ENCODE assay signal across 43 cellular contexts in genomic region chr1:119396982-119397381, GRCh38. TPM values are rescaled to one million over a fixed set of nuclear protein-coding genes. Genes with fewer than 3 reads are reported as not detected.
"Had no signal": no experiment of that assay in that cellular context is flagged by ENCODE, and none has a peak within 500 bp of the region (broad histone marks: within the 10 kb centered on the region; RNA-seq: fewer than 3 reads in every experiment).

No MANE protein-coding gene starts in this region.

- H3K4me3 ChIP-seq: adrenal gland, ascending aorta, body of pancreas, breast epithelium, cardiac muscle cell had no signal

- DNase-seq: activated effector memory CD4-positive, alpha-beta T cell treated with anti-CD3 and anti-CD28 coated beads, Interleukin-2, amount 50 U/mL, for 16 hours; activated effector memory CD4-positive, alpha-beta T cell treated with Interleukin-2 at 50 U/mL for 16 hours; activated gamma-delta T cell; activated gamma-delta T cell treated with Interleukin-2 at 50 U/mL for 16 hours; activated naive CD4-positive, alpha-beta T cell; activated naive CD4-positive, alpha-beta T cell treated with anti-CD3 and anti-CD28 coated beads for 36 hours; activated naive CD4-positive, alpha-beta T cell treated with anti-CD3 and anti-CD28 coated beads, Interleukin-2, amount 10 ng/mL, durations not matched to agents 7 days and 5 days; activated naive CD4-positive, alpha-beta T cell treated with anti-CD3 and anti-CD28 coated beads, Interleukin-2, amount 50 U/mL, for 16 hours; activated naive CD4-positive, alpha-beta T cell treated with Interleukin-2 at 50 U/mL for 16 hours; activated naive CD8-positive, alpha-beta T cell treated with anti-CD3 and anti-CD28 coated beads for 36 hours; activated naive CD8-positive, alpha-beta T cell treated with anti-CD3 and anti-CD28 coated beads, Interleukin-2, amount 10 ng/mL, durations not matched to agents 7 days and 5 days; activated T-cell treated with anti-CD3 and anti-CD28 coated beads for 4 hours; activated T-cell treated with anti-CD3 and anti-CD28 coated beads, Interleukin-2, amount 50 U/mL, for 1 hour; activated T-cell treated with anti-CD3 and anti-CD28 coated beads, Interleukin-2, amount 50 U/mL, for 24 hours; activated T-cell treated with anti-CD3 and anti-CD28 coated beads, Interleukin-2, amount 50 U/mL, for 4 hours; activated T-cell treated with anti-CD3 and anti-CD28 coated beads, Interleukin-2, amount 50 U/mL, for 48 hours; activated T-cell treated with anti-CD3 and anti-CD28 coated beads, Interleukin-2, amount 50 U/mL, for 72 hours; adrenal gland; amniotic stem cell; amygdala; anterior cingulate cortex; aorta; body of pancreas; brain microvascular endothelial cell; caudate nucleus; central memory CD4-positive, alpha-beta T cell; cerebellar nuclear complex had no signal

- H3K9me3 ChIP-seq: adrenal gland, ascending aorta, body of pancreas, breast epithelium had no signal

- H3K4me1 ChIP-seq: adrenal gland, ascending aorta, body of pancreas, breast epithelium had no signal

- FAIRE-seq: astrocyte, bronchial epithelial cell had no signal

- H3K4me3 Mint-ChIP-seq: activated naive CD4-positive, alpha-beta T cell treated with anti-CD3 and anti-CD28 coated beads for 36 hours; activated naive CD4-positive, alpha-beta T cell treated with anti-CD3 and anti-CD28 coated beads, Interleukin-2, amount 10 ng/mL, durations not matched to agents 7 days and 5 days; activated naive CD4-positive, alpha-beta T cell treated with anti-CD3 and anti-CD28 coated beads, Interleukin-2, amount 50 U/mL, for 24 hours; activated naive CD8-positive, alpha-beta T cell; activated naive CD8-positive, alpha-beta T cell treated with anti-CD3 and anti-CD28 coated beads for 36 hours; activated naive CD8-positive, alpha-beta T cell treated with anti-CD3 and anti-CD28 coated beads, Interleukin-2, amount 10 ng/mL, durations not matched to agents 7 days and 5 days; activated T-cell treated with anti-CD3 and anti-CD28 coated beads, Interleukin-2, amount 50 U/mL, for 24 hours; activated T-cell treated with anti-CD3 and anti-CD28 coated beads, Interleukin-2, amount 50 U/mL, for 4 hours; activated T-cell treated with anti-CD3 and anti-CD28 coated beads, Interleukin-2, amount 50 U/mL, for 72 hours; activated T-helper 1 cell treated with anti-CD3 and anti-CD28 coated beads, Interleukin-12 subunit alpha, Interleukin-12 subunit beta, Interleukin-2, Interleukin-4 antibody, amounts not matched to agents 30 ng/mL and 10 ng/mL and 1 ng/mL, durations not matched to agents 14 hours and 24 hours and 36 hours; activated T-helper 17 cell treated with anti-CD3 and anti-CD28 coated beads, Interleukin-2, amount 50 U/mL, for 72 hours; brain; central memory CD8-positive, alpha-beta T cell had no signal

- H3K4me1 Mint-ChIP-seq: activated naive CD4-positive, alpha-beta T cell treated with anti-CD3 and anti-CD28 coated beads, Interleukin-2, amount 10 ng/mL, durations not matched to agents 7 days and 5 days; activated naive CD4-positive, alpha-beta T cell treated with anti-CD3 and anti-CD28 coated beads, Interleukin-2, amount 50 U/mL, for 24 hours; activated naive CD8-positive, alpha-beta T cell treated with anti-CD3 and anti-CD28 coated beads for 36 hours; activated naive CD8-positive, alpha-beta T cell treated with anti-CD3 and anti-CD28 coated beads, Interleukin-2, amount 10 ng/mL, durations not matched to agents 7 days and 5 days; activated T-helper 17 cell treated with anti-CD3 and anti-CD28 coated beads, Interleukin-2, amount 50 U/mL, for 72 hours; brain; central memory CD8-positive, alpha-beta T cell had no signal

- H3K27ac ChIP-seq: ascending aorta, body of pancreas, brain microvascular endothelial cell, breast epithelium, cardiac muscle cell had no signal

- H3K36me3 Mint-ChIP-seq: activated naive CD4-positive, alpha-beta T cell treated with anti-CD3 and anti-CD28 coated beads, Interleukin-2, amount 10 ng/mL, durations not matched to agents 7 days and 5 days; activated naive CD4-positive, alpha-beta T cell treated with anti-CD3 and anti-CD28 coated beads, Interleukin-2, amount 50 U/mL, for 24 hours; activated naive CD4-positive, alpha-beta T cell treated with anti-CD3 and anti-CD28 coated beads, Interleukin-2, amount 50 U/mL, for 72 hours; activated naive CD8-positive, alpha-beta T cell; activated naive CD8-positive, alpha-beta T cell treated with anti-CD3 and anti-CD28 coated beads for 36 hours; activated naive CD8-positive, alpha-beta T cell treated with anti-CD3 and anti-CD28 coated beads, Interleukin-2, amount 10 ng/mL, durations not matched to agents 7 days and 5 days; brain had no signal

- H3K27me3 ChIP-seq: adrenal gland, ascending aorta, body of pancreas, brain microvascular endothelial cell, breast epithelium, cardiac muscle cell had no signal

- H3K27me3 Mint-ChIP-seq: activated naive CD4-positive, alpha-beta T cell treated with anti-CD3 and anti-CD28 coated beads, Interleukin-2, amount 10 ng/mL, durations not matched to agents 7 days and 5 days; brain had no signal

- ATAC-seq: activated naive CD4-positive, alpha-beta T cell treated with anti-CD3 and anti-CD28 coated beads, Interleukin-2, amount 50 U/mL, for 72 hours; activated T-cell treated with anti-CD3 and anti-CD28 coated beads, Interleukin-2, amount 50 U/mL, for 4 hours; activated T-cell treated with anti-CD3 and anti-CD28 coated beads, Interleukin-2, amount 50 U/mL, for 72 hours; activated T-helper 17 cell treated with anti-CD3 and anti-CD28 coated beads, Interleukin-2, amount 50 U/mL, for 72 hours; body of pancreas had no signal

- H3K27ac Mint-ChIP-seq: activated naive CD4-positive, alpha-beta T cell treated with anti-CD3 and anti-CD28 coated beads for 36 hours; activated naive CD4-positive, alpha-beta T cell treated with anti-CD3 and anti-CD28 coated beads, Interleukin-2, amount 10 ng/mL, durations not matched to agents 7 days and 5 days; activated naive CD4-positive, alpha-beta T cell treated with anti-CD3 and anti-CD28 coated beads, Interleukin-2, amount 50 U/mL, for 24 hours; activated naive CD4-positive, alpha-beta T cell treated with anti-CD3 and anti-CD28 coated beads, Interleukin-2, amount 50 U/mL, for 72 hours; activated naive CD8-positive, alpha-beta T cell; activated naive CD8-positive, alpha-beta T cell treated with anti-CD3 and anti-CD28 coated beads for 36 hours; activated naive CD8-positive, alpha-beta T cell treated with anti-CD3 and anti-CD28 coated beads, Interleukin-2, amount 10 ng/mL, durations not matched to agents 7 days and 5 days; activated T-cell treated with anti-CD3 and anti-CD28 coated beads, Interleukin-2, amount 50 U/mL, for 24 hours; activated T-cell treated with anti-CD3 and anti-CD28 coated beads, Interleukin-2, amount 50 U/mL, for 72 hours; activated T-helper 1 cell treated with anti-CD3 and anti-CD28 coated beads, Interleukin-12 subunit alpha, Interleukin-12 subunit beta, Interleukin-2, Interleukin-4 antibody, amounts not matched to agents 30 ng/mL and 10 ng/mL and 1 ng/mL, durations not matched to agents 14 hours and 24 hours and 36 hours; activated T-helper 17 cell treated with anti-CD3 and anti-CD28 coated beads, Interleukin-2, amount 50 U/mL, for 72 hours; activated T-helper 2 cell treated with anti-CD3 and anti-CD28 coated beads, Interferon-gamma antibody, Interleukin-2, Interleukin-4, amounts not matched to agents 10 μg/mL and 5 μg/mL and 100 μg/mL, durations not matched to agents 14 hours and 24 hours and 36 hours had no signal

- H3K36me3 ChIP-seq: adrenal gland, ascending aorta, brain microvascular endothelial cell, breast epithelium, cardiac muscle cell had no signal

- H3K9me3 Mint-ChIP-seq: activated naive CD4-positive, alpha-beta T cell treated with anti-CD3 and anti-CD28 coated beads for 36 hours; activated naive CD4-positive, alpha-beta T cell treated with anti-CD3 and anti-CD28 coated beads, Interleukin-2, amount 10 ng/mL, durations not matched to agents 7 days and 5 days; activated naive CD4-positive, alpha-beta T cell treated with anti-CD3 and anti-CD28 coated beads, Interleukin-2, amount 50 U/mL, for 24 hours; activated naive CD4-positive, alpha-beta T cell treated with anti-CD3 and anti-CD28 coated beads, Interleukin-2, amount 50 U/mL, for 72 hours; activated naive CD8-positive, alpha-beta T cell treated with anti-CD3 and anti-CD28 coated beads for 36 hours; activated naive CD8-positive, alpha-beta T cell treated with anti-CD3 and anti-CD28 coated beads, Interleukin-2, amount 10 ng/mL, durations not matched to agents 7 days and 5 days; activated T-cell treated with anti-CD3 and anti-CD28 coated beads, Interleukin-2, amount 50 U/mL, for 24 hours; activated T-cell treated with anti-CD3 and anti-CD28 coated beads, Interleukin-2, amount 50 U/mL, for 4 hours; activated T-cell treated with anti-CD3 and anti-CD28 coated beads, Interleukin-2, amount 50 U/mL, for 72 hours; activated T-helper 1 cell treated with anti-CD3 and anti-CD28 coated beads, Interleukin-12 subunit alpha, Interleukin-12 subunit beta, Interleukin-2, Interleukin-4 antibody, amounts not matched to agents 30 ng/mL and 10 ng/mL and 1 ng/mL, durations not matched to agents 14 hours and 24 hours and 36 hours; activated T-helper 17 cell treated with anti-CD3 and anti-CD28 coated beads, Interleukin-2, amount 50 U/mL, for 72 hours; activated T-helper 2 cell treated with anti-CD3 and anti-CD28 coated beads, Interferon-gamma antibody, Interleukin-2, Interleukin-4, amounts not matched to agents 10 μg/mL and 5 μg/mL and 100 μg/mL, durations not matched to agents 14 hours and 24 hours and 36 hours; central memory CD8-positive, alpha-beta T cell had no signal

RNA-seq across cellular contexts. Expression of gene HSD3B2, which starts 18.0 kb away (rescaled TPM):
- total RNA-seq: activated naive CD4-positive, alpha-beta T cell treated with anti-CD3 and anti-CD28 coated beads for 36 hours; activated naive CD4-positive, alpha-beta T cell treated with anti-CD3 and anti-CD28 coated beads, Interleukin-2, amount 50 U/mL, for 72 hours; activated naive CD8-positive, alpha-beta T cell treated with anti-CD3 and anti-CD28 coated beads for 36 hours; activated naive CD8-positive, alpha-beta T cell treated with anti-CD3 and anti-CD28 coated beads, Interleukin-2, amount 10 ng/mL, durations not matched to agents 7 days and 5 days; activated T-cell treated with anti-CD3 and anti-CD28 coated beads, Interleukin-2, amount 50 U/mL, for 72 hours; activated T-helper 1 cell treated with anti-CD3 and anti-CD28 coated beads, Interleukin-12 subunit alpha, Interleukin-12 subunit beta, Interleukin-2, Interleukin-4 antibody, amounts not matched to agents 30 ng/mL and 10 ng/mL and 1 ng/mL, durations not matched to agents 14 hours and 24 hours and 36 hours; activated T-helper 17 cell treated with anti-CD3 and anti-CD28 coated beads, Interleukin-2, amount 50 U/mL, for 72 hours; activated T-helper 2 cell treated with anti-CD3 and anti-CD28 coated beads, Interferon-gamma antibody, Interleukin-2, Interleukin-4, amounts not matched to agents 10 μg/mL and 5 μg/mL and 100 μg/mL, durations not matched to agents 14 hours and 24 hours and 36 hours; astrocyte; body of pancreas; breast epithelium; bronchial epithelial cell; cardiac septum; cerebellum had no signal
- polyA plus RNA-seq: cardiac muscle cell had no signal

RNA-seq across cellular contexts. Expression of gene HAO2, which starts 28.4 kb away (rescaled TPM):
- total RNA-seq: activated naive CD4-positive, alpha-beta T cell treated with anti-CD3 and anti-CD28 coated beads for 36 hours; activated naive CD4-positive, alpha-beta T cell treated with anti-CD3 and anti-CD28 coated beads, Interleukin-2, amount 50 U/mL, for 72 hours; activated naive CD8-positive, alpha-beta T cell treated with anti-CD3 and anti-CD28 coated beads for 36 hours; activated naive CD8-positive, alpha-beta T cell treated with anti-CD3 and anti-CD28 coated beads, Interleukin-2, amount 10 ng/mL, durations not matched to agents 7 days and 5 days; activated T-cell treated with anti-CD3 and anti-CD28 coated beads, Interleukin-2, amount 50 U/mL, for 4 hours; activated T-cell treated with anti-CD3 and anti-CD28 coated beads, Interleukin-2, amount 50 U/mL, for 72 hours; activated T-helper 1 cell treated with anti-CD3 and anti-CD28 coated beads, Interleukin-12 subunit alpha, Interleukin-12 subunit beta, Interleukin-2, Interleukin-4 antibody, amounts not matched to agents 30 ng/mL and 10 ng/mL and 1 ng/mL, durations not matched to agents 14 hours and 24 hours and 36 hours; activated T-helper 17 cell treated with anti-CD3 and anti-CD28 coated beads, Interleukin-2, amount 50 U/mL, for 72 hours; activated T-helper 2 cell treated with anti-CD3 and anti-CD28 coated beads, Interferon-gamma antibody, Interleukin-2, Interleukin-4, amounts not matched to agents 10 μg/mL and 5 μg/mL and 100 μg/mL, durations not matched to agents 14 hours and 24 hours and 36 hours; aorta; ascending aorta; astrocyte; body of pancreas; bronchial epithelial cell; cardiac muscle cell; cardiac septum; cerebellum had no signal
- polyA plus RNA-seq: adipose tissue, aorta, cardiac muscle cell had no signal
